8 cellular contexts compared by ENCODE assay signal in the genomic region with DNA sequence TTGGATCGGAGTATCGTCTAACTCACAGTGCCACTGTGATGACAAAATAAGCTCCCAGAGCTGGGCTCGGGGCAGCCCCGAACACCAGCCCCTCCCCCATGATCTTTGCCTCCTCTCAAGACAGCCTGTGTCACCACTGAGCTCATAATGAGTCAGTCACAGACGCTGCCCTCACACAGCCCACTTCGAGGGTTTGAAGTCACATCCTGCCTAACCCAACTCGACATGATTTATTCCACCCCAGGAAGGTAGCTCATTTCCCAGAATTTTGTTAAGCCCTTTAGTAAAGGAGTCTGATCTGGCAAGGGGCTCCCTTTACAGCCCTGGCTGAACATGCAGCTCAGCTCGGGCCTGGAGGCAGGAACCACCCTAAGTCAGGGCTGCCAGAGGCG. TPM values are rescaled to one million over a fixed set of nuclear protein-coding genes. Genes with fewer than 3 reads are reported as not detected.
A peak's percentile ranks its signal among the peaks of the same experiment; 100 is the strongest.
DNase-seq lines count a peak whose midpoint lies in the region; ATAC-seq and TF ChIP-seq lines count a peak whose summit lies in the region.

No MANE protein-coding gene starts in this region.

- in situ Hi-C loops in Panc1 (cut with HindIII; ENCODE audit: low pct_unique_long_range_greater_than_20kb, low sequenced_read_pairs): no loop called here

- ATAC-seq in GM18868 (IDR thresholded peaks at IDR 0.05; ENCODE audit: unreplicated experiment): peak; percentile 56
- peak; percentile 50 for ATAC-seq in Panc1
- ATAC-seq in GM18873 (IDR thresholded peaks at IDR 0.05; ENCODE audit: low FRiP score, unreplicated experiment): no peak
- no peak for ATAC-seq in HG02885 (IDR thresholded peaks at IDR 0.05; ENCODE audit: poor library complexity, unreplicated experiment)

- H3K9me3 ChIP-seq in Panc1 (ENCODE audit: control insufficient read depth, insufficient read depth, low read depth, low read length): no peaks in the 10 kb centered on the region

- H3K36me3 ChIP-seq in Panc1 (ENCODE audit: control insufficient read depth, insufficient read depth, low read length): no peaks in the 10 kb centered on the region

- DNase-seq in Panc1 (ENCODE audit: low read depth, low spot score) (peak; percentile 82), glomerular visceral epithelial cell (ENCODE audit: extremely low spot score) (peak; percentile 95), ecto neural progenitor cell (ENCODE audit: low spot score) (no peak)
- DNase-seq in activated effector memory CD4-positive, alpha-beta T cell treated with Interleukin-2 at 50 U/mL for 16 hours: peak; percentile 71

- intact Hi-C loops in Panc1 (cut with micrococcal nuclease; ENCODE audit: unreplicated experiment): no loop called here

- POLR2A ChIA-PET in Panc1 (lab: Charles Lee): interaction anchor here (0.6 to 0.9 kb wide), 2 partner anchors 14 to 23 kb away, joined by 3 to 8 read pairs; a partner anchor contains a TSS

- no peak for TF ChIP-seq CTCF in Panc1 (IDR thresholded peaks at IDR 0.05)

- H3K4me3 ChIP-seq in Panc1 (ENCODE audit: low read depth in 2 of 2, low read length in 2 of 2) (peak overlapping the region in 1 of 2 experiments; percentile 13; a peak in 2 of 4 replicates), skin epidermis (no peak overlapping the region)

- BruUV-seq in Panc1 (replicated peaks; lab: Mats Ljungman, UMichigan): no TSS peak

- CTCF ChIA-PET in Panc1 (lab: Charles Lee): no interaction called here

- no peaks in the 10 kb centered on the region for H3K27me3 ChIP-seq in Panc1 (ENCODE audit: control insufficient read depth, insufficient read depth, low read length)

- peak overlapping the region; percentile 97 for H3K27ac ChIP-seq in Panc1 (ENCODE audit: low read length)
- peak overlapping the region in 20 of 21 experiments; percentile 35 to 82 (median 70) for H3K27ac ChIP-seq in skin epidermis

- H3K4me1 ChIP-seq in Panc1 (ENCODE audit: control insufficient read depth, insufficient read depth, low read length): peaks cover 95% of the 10 kb centered on the region

RNA-seq across cellular contexts. Expression of a gene that starts 22.8 kb away (rescaled TPM):
- total RNA-seq in Panc1 (2021; ENCODE audit: unreplicated experiment): 788 TPM
- 1,068 TPM for polyA plus RNA-seq in Panc1 (2012; ENCODE audit: insufficient read length)

Comparison
In these comparisons a context has a peak if more than half of its experiments do, and no peak if none do; other contexts are left out.
1. ATAC-seq: peak in GM18868 (single experiment) and Panc1 (single experiment); none in GM18873 (single experiment) and HG02885 (single experiment).